Comparison of ENCODE assay signal across 33 cellular contexts in genomic region chr7:68967598-68967997, GRCh38.
"Had no signal": no experiment of that assay in that cellular context is flagged by ENCODE, and none has a peak within 500 bp of the region (broad histone marks: within the 10 kb centered on the region; RNA-seq: fewer than 3 reads in every experiment).

No MANE protein-coding gene starts in this region.

- H3K27ac ChIP-seq: adrenal gland, cardiac muscle cell, VCaP had no signal

- ATAC-seq: activated CD8-positive, alpha-beta T cell treated with anti-CD3 and anti-CD28 coated beads for 36 hours; activated naive CD4-positive, alpha-beta T cell treated with anti-CD3 and anti-CD28 coated beads, Interleukin-2, amount 50 U/mL, for 72 hours; activated T-cell treated with anti-CD3 and anti-CD28 coated beads, Interleukin-2, amount 50 U/mL, for 4 hours; activated T-cell treated with anti-CD3 and anti-CD28 coated beads, Interleukin-2, amount 50 U/mL, for 72 hours; activated T-helper 17 cell treated with anti-CD3 and anti-CD28 coated beads, Interleukin-2, amount 50 U/mL, for 72 hours had no signal

- H3K4me3 ChIP-seq: adrenal gland, cardiac muscle cell had no signal

- DNase-seq: activated B cell treated with CpG ODN at 0.5 μM for 24 hours; activated CD4-positive, alpha-beta memory T cell treated with anti-CD3 and anti-CD28 coated beads for 36 hours; activated CD4-positive, alpha-beta T cell treated with anti-CD3 and anti-CD28 coated beads for 4 hours; activated CD4-positive, alpha-beta T cell treated with anti-CD3 and anti-CD28 coated beads, Interleukin-2, amount 10 ng/mL, durations not matched to agents 24 days and 14 days; activated CD4-positive, alpha-beta T cell treated with anti-CD3 and anti-CD28 coated beads, Interleukin-2, amount 50 U/mL, for 1 hour; activated CD4-positive, alpha-beta T cell treated with anti-CD3 and anti-CD28 coated beads, Interleukin-2, amount 50 U/mL, for 4 hours; activated CD4-positive, CD25-positive, alpha-beta regulatory T cell treated with anti-CD3 and anti-CD28 coated beads, Interleukin-2, amount 50 U/mL, for 72 hours; activated CD8-positive, alpha-beta memory T cell treated with anti-CD3 and anti-CD28 coated beads, Interleukin-2, amount 50 U/mL, for 4 hours; activated CD8-positive, alpha-beta T cell treated with anti-CD3 and anti-CD28 coated beads for 36 hours; activated effector memory CD4-positive, alpha-beta T cell treated with anti-CD3 and anti-CD28 coated beads, Interleukin-2, amount 50 U/mL, for 16 hours; activated gamma-delta T cell treated with Interleukin-2 at 50 U/mL for 16 hours; activated naive CD4-positive, alpha-beta T cell; activated naive CD4-positive, alpha-beta T cell treated with anti-CD3 and anti-CD28 coated beads for 36 hours; activated naive CD4-positive, alpha-beta T cell treated with anti-CD3 and anti-CD28 coated beads, Interleukin-2, amount 50 U/mL, for 16 hours; activated naive CD8-positive, alpha-beta T cell treated with anti-CD3 and anti-CD28 coated beads for 36 hours; activated T-cell treated with anti-CD3 and anti-CD28 coated beads for 4 hours; activated T-cell treated with anti-CD3 and anti-CD28 coated beads, Interleukin-2, amount 50 U/mL, for 1 hour; activated T-cell treated with anti-CD3 and anti-CD28 coated beads, Interleukin-2, amount 50 U/mL, for 4 hours; activated T-cell treated with anti-CD3 and anti-CD28 coated beads, Interleukin-2, amount 50 U/mL, for 72 hours; adrenal gland; amniotic stem cell; aorta; caudate nucleus; cerebellar nuclear complex; T-helper 1 cell; T-helper 2 cell; T-helper 9 cell had no signal

- H3K4me1 ChIP-seq: adrenal gland had no signal

- H3K27me3 ChIP-seq: adrenal gland, cardiac muscle cell had no signal

- H3K36me3 ChIP-seq: adrenal gland, cardiac muscle cell had no signal

- H3K9me3 ChIP-seq: adrenal gland had no signal

- FAIRE-seq: bronchial epithelial cell, TTC549 had no signal
